ENCODE assay signal across 9 cellular contexts in genomic region chr18:32771871-32772499, GRCh38. TPM values are rescaled to one million over a fixed set of nuclear protein-coding genes. Genes with fewer than 3 reads are reported as not detected.
DNase-seq lines count a peak whose midpoint lies in the region; ATAC-seq and TF ChIP-seq lines count a peak whose summit lies in the region.
"Had no signal": no experiment of that assay in that cellular context is flagged by ENCODE, and none has a peak within 500 bp of the region (broad histone marks: within the 10 kb centered on the region; RNA-seq: fewer than 3 reads in every experiment).

No MANE protein-coding gene starts in this region.

- POLR2A ChIA-PET in HEK293T (lab: Yijun Ruan, JAX), result interaction anchor here (0.7 to 2.4 kb wide), 7 partner anchors 8 to 301 kb away, joined by 3 to 13 read pairs (median 3); partner anchors contain the start of gene GAREM1

- peaks cover 28 to 51% of the 10 kb centered on the region in 2 donors for H3K4me1 Mint-ChIP-seq in stimulated activated naive B cell treated with anti-CD40 and anti-IgM and Interleukin-4, amounts not matched to agents 10 μg/mL and 1 μg/mL and 100 μg/mL, for 72 hours
- peaks cover 9% of the 10 kb centered on the region for H3K4me1 Mint-ChIP-seq in activated T-cell treated with anti-CD3 and anti-CD28 coated beads, Interleukin-2, amount 50 U/mL, for 24 hours (ENCODE audit: low read depth)

- H3K4me3 ChIP-seq in SK-N-MC, result peak overlapping the region; percentile 94
- peak overlapping the region; percentile 88 for H3K4me3 ChIP-seq in iPS-18a (ENCODE audit: low read length)

- peaks cover 6 to 7% of the 10 kb centered on the region in 2 donors for H3K36me3 Mint-ChIP-seq in stimulated activated naive B cell treated with anti-CD40 and anti-IgM and Interleukin-4, amounts not matched to agents 10 μg/mL and 1 μg/mL and 100 μg/mL, for 72 hours
- H3K36me3 Mint-ChIP-seq in activated T-cell treated with anti-CD3 and anti-CD28 coated beads, Interleukin-2, amount 50 U/mL, for 24 hours (ENCODE audit: low read depth), result no peaks in the 10 kb centered on the region

- peak; percentile 76 for DNase-seq in HEK293T (ENCODE audit: extremely low spot score)
- no peak for DNase-seq in SK-N-MC (ENCODE audit: low read depth, low spot score)
- DNase-seq in stimulated activated naive B cell treated with anti-CD40 and anti-IgM and Interleukin-4, amounts not matched to agents 10 μg/mL and 1 μg/mL and 100 μg/mL, for 72 hours, result peak; percentile 21
- no peak for DNase-seq in SK-N-DZ (ENCODE audit: low spot score)
- DNase-seq in activated T-cell treated with anti-CD3 and anti-CD28 coated beads, Interleukin-2, amount 50 U/mL, for 24 hours, result no peak
- DNase-seq: activated naive CD4-positive, alpha-beta T cell had no signal

- H3K9ac ChIP-seq in SK-N-MC (ENCODE audit: insufficient read length) (no peak overlapping the region), iPS-18a (ENCODE audit: low read length) (no peak overlapping the region)

- H3K9me3 ChIP-seq in SK-N-MC (ENCODE audit: low read depth, low read length) (no peaks in the 10 kb centered on the region), iPS-18a (ENCODE audit: control insufficient read depth, low read depth, low read length) (no peaks in the 10 kb centered on the region)

- peaks cover 61% of the 10 kb centered on the region for H3K27me3 ChIP-seq in iPS-18a (ENCODE audit: control insufficient read depth, insufficient read depth, low read length)

- ATAC-seq in stimulated activated naive B cell treated with anti-CD40 and anti-IgM and Interleukin-4, amounts not matched to agents 10 μg/mL and 1 μg/mL and 100 μg/mL, for 72 hours (replicated peaks), result peak; percentile 35 to 37
- ATAC-seq in GM21825 (IDR thresholded peaks at IDR 0.05; ENCODE audit: unreplicated experiment) (no peak), GM19351 (IDR thresholded peaks at IDR 0.05; ENCODE audit: unreplicated experiment) (no peak)

- H3K36me3 ChIP-seq in SK-N-MC (ENCODE audit: insufficient read depth, low read length), result no peaks in the 10 kb centered on the region
- no peaks in the 10 kb centered on the region for H3K36me3 ChIP-seq in iPS-18a (ENCODE audit: control insufficient read depth, low read depth, low read length)

- no peaks in the 10 kb centered on the region for H3K9me3 Mint-ChIP-seq in stimulated activated naive B cell treated with anti-CD40 and anti-IgM and Interleukin-4, amounts not matched to agents 10 μg/mL and 1 μg/mL and 100 μg/mL, for 72 hours
- no peaks in the 10 kb centered on the region for H3K9me3 Mint-ChIP-seq in activated T-cell treated with anti-CD3 and anti-CD28 coated beads, Interleukin-2, amount 50 U/mL, for 24 hours

- H3K4me1 ChIP-seq in iPS-18a (ENCODE audit: control insufficient read depth, low read depth, low read length), result peaks cover 41% of the 10 kb centered on the region

- peak overlapping the region; percentile 87 for H3K27ac Mint-ChIP-seq in stimulated activated naive B cell treated with anti-CD40 and anti-IgM and Interleukin-4, amounts not matched to agents 10 μg/mL and 1 μg/mL and 100 μg/mL, for 72 hours
- no peak overlapping the region for H3K27ac Mint-ChIP-seq in activated T-cell treated with anti-CD3 and anti-CD28 coated beads, Interleukin-2, amount 50 U/mL, for 24 hours

- H3K27ac ChIP-seq in SK-N-MC, result no peak overlapping the region
- no peak overlapping the region for H3K27ac ChIP-seq in iPS-18a (ENCODE audit: low read length)

- no peaks in the 10 kb centered on the region for H3K27me3 Mint-ChIP-seq in stimulated activated naive B cell treated with anti-CD40 and anti-IgM and Interleukin-4, amounts not matched to agents 10 μg/mL and 1 μg/mL and 100 μg/mL, for 72 hours
- peaks cover 66% of the 10 kb centered on the region for H3K27me3 Mint-ChIP-seq in activated T-cell treated with anti-CD3 and anti-CD28 coated beads, Interleukin-2, amount 50 U/mL, for 24 hours

- CTCF ChIA-PET in HEK293T (lab: Yijun Ruan, JAX), result interaction anchor here (1.1 kb wide), 1 partner anchor 18 kb away, joined by 3 read pairs; no protein-coding TSS in a partner anchor

- H3K4me3 Mint-ChIP-seq in stimulated activated naive B cell treated with anti-CD40 and anti-IgM and Interleukin-4, amounts not matched to agents 10 μg/mL and 1 μg/mL and 100 μg/mL, for 72 hours, result peak overlapping the region; percentile 88 to 98
- H3K4me3 Mint-ChIP-seq in activated T-cell treated with anti-CD3 and anti-CD28 coated beads, Interleukin-2, amount 50 U/mL, for 24 hours, result no peak overlapping the region

TF ChIP-seq in HEK293T, 16 proteins besides CTCF, POLR2A, EP300 and RAD21:
- TF ChIP-seq ZNF384 (IDR thresholded peaks at IDR 0.05), result no peak
- TF ChIP-seq FOXM1 (IDR thresholded peaks at IDR 0.05; ENCODE audit: borderline replicate concordance), result 0 out of 2 replicates have a peak, but pooled peaks have one; percentile 45
- no peak for TF ChIP-seq HDGF (IDR thresholded peaks at IDR 0.05; ENCODE audit: borderline replicate concordance)
- 0 out of 2 replicates have a peak, but pooled peaks have one; percentile 10 for TF ChIP-seq LEF1 (IDR thresholded peaks at IDR 0.05; ENCODE audit: borderline replicate concordance)
- peak; percentile 20; the same call in 1 of the 2 replicates for TF ChIP-seq L3MBTL2 (conservative IDR thresholded peaks at IDR 0.05)

RNA-seq across cellular contexts. Expression of gene KLHL14, which starts 0.8 kb away (rescaled TPM):
- 0.10 and 0.20 TPM in 2 replicates for polyA plus RNA-seq in SK-N-DZ (2014; cell fraction: cytosol; rRNA removed)
- polyA plus RNA-seq in SK-N-DZ (2014; cell fraction: nucleus; rRNA removed), result 0.19 and 0.29 TPM in 2 replicates

Comparison
In these comparisons a context has a peak if more than half of its experiments do, and no peak if none do; other contexts are left out.
1. DNase-seq: peak in HEK293T (single experiment) and stimulated activated naive B cell treated with anti-CD40 and anti-IgM and Interleukin-4, amounts not matched to agents 10 μg/mL and 1 μg/mL and 100 μg/mL, for 72 hours (single experiment); none in SK-N-MC (single experiment), SK-N-DZ (single experiment) and activated T-cell treated with anti-CD3 and anti-CD28 coated beads, Interleukin-2, amount 50 U/mL, for 24 hours (single experiment).
2. ATAC-seq: peak in stimulated activated naive B cell treated with anti-CD40 and anti-IgM and Interleukin-4, amounts not matched to agents 10 μg/mL and 1 μg/mL and 100 μg/mL, for 72 hours (2 of 2); none in GM21825 (single experiment) and GM19351 (single experiment).